Comparison of ENCODE assay signal across 8 cellular contexts in the genomic region with DNA sequence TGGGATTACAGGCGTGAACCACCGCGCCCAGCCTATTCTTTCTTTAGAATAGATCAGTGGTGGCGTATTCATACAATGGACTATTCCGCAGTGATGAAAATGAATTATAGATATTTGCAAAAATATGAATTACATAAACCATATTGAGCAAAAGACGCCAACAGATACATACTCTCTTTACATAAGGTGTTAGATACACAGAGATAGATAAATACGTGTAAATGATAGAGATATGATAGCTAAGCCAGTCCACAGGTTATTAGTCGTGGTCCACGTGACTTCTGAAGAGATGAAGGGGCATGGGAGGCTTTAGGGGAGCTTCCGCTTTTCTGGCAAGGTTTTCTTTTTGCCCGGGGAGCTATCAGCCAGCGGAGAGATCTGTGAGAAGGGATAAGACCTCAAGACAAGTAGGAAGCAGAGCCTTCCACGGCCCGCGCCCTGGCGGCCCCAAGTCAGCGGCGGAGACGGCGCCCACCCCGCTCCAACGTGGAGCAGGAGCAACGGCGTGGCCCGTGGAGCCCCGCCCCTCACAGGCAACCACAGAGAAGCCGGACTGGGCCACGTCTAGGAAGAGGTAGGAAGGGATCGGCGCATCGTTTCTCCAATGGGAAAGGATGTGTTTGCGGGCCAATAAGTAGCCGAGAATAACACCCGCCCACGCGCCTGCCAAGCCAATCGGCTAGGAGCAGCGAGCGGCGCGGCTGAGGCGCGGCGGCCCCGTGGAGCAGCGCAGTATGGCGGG. TPM values are rescaled to one million over a fixed set of nuclear protein-coding genes. Genes with fewer than 3 reads are reported as not detected.
DNase-seq lines count a peak whose midpoint lies in the region; ATAC-seq, FAIRE-seq and TF ChIP-seq lines count a peak whose summit lies in the region.

A gene (plus strand): TSS at position 704 of the 742 bp plus-strand sequence. CDS start 31 bp downstream, at position 735.

- no peaks in the 10 kb centered on the region for H3K4me1 ChIP-seq in Loucy (ENCODE audit: insufficient read depth, low read length, poor library complexity, severe bottlenecking)

- peak within 1 kb of the TSS; percentile 73 for H3K4me3 ChIP-seq in Loucy (ENCODE audit: low read length, poor library complexity, severe bottlenecking)

- TF ChIP-seq CTCF in Loucy (conservative IDR thresholded peaks at IDR 0.05; ENCODE audit: low read length): no peak

- H3K4me1 Mint-ChIP-seq in natural killer cell treated with Interleukin-12 subunit alpha and Interleukin-12 subunit beta and Interleukin-15 and Interleukin-18, amount 100 ng/mL, for 72 hours (ENCODE audit: low read depth in 2 of 2): peaks cover 5 to 11% of the 10 kb centered on the region in 2 donors

- DNase-seq in EL (peak; percentile 98), H54 (ENCODE audit: insufficient read length, low spot score) (peak; percentile 95), fibroblast of peridontal ligament (ENCODE audit: extremely low read depth) (peak; percentile 94)
- DNase-seq in activated T-helper 9 cell treated with anti-CD3 and anti-CD28 coated beads, Interleukin-2, amount 50 U/mL, for 16 hours (ENCODE audit: low read depth): peak; percentile 93
- peak; percentile 98 for DNase-seq in natural killer cell treated with Interleukin-12 subunit alpha and Interleukin-12 subunit beta and Interleukin-15 and Interleukin-18, amount 100 ng/mL, for 72 hours (ENCODE audit: low spot score)
- peak; percentile 99 for DNase-seq in stimulated activated naive CD8-positive, alpha-beta T cell treated with anti-CD3 and anti-CD28 coated beads, Interleukin-15, Interleukin-2, amounts not matched to agents 100 U/mL and 50 U/mL, for 24 hours

- H3K27me3 ChIP-seq in Loucy (ENCODE audit: insufficient read depth, low read length, poor library complexity, severe bottlenecking): no peaks in the 10 kb centered on the region

- H3K36me3 ChIP-seq in Loucy (ENCODE audit: insufficient read depth, low read length): 0 out of 2 replicates have a peak, but pooled peaks cover 3% of the 10 kb centered on the region

- H2AFZ ChIP-seq in Loucy (ENCODE audit: low read length): peak within 1 kb of the TSS; percentile 76

- TF ChIP-seq POLR2A in H54 (IDR thresholded peaks at IDR 0.05; ENCODE audit: low read depth, low read length) (peak; percentile 95), Raji (IDR thresholded peaks at IDR 0.05; ENCODE audit: insufficient read depth, low read depth, low read length) (peak; percentile 88)

- no peaks in the 10 kb centered on the region for H3K79me2 ChIP-seq in Loucy (ENCODE audit: insufficient read depth, low read length)

- H3K27me3 Mint-ChIP-seq in natural killer cell treated with Interleukin-12 subunit alpha and Interleukin-12 subunit beta and Interleukin-15 and Interleukin-18, amount 100 ng/mL, for 72 hours: no peaks in the 10 kb centered on the region

- no peaks in the 10 kb centered on the region for H3K9me3 Mint-ChIP-seq in natural killer cell treated with Interleukin-12 subunit alpha and Interleukin-12 subunit beta and Interleukin-15 and Interleukin-18, amount 100 ng/mL, for 72 hours

- no peaks in the 10 kb centered on the region for H3F3A ChIP-seq in Loucy (ENCODE audit: low read depth)

- H3K4me2 ChIP-seq in Loucy (ENCODE audit: low read depth, low read length, poor library complexity, severe bottlenecking): peak within 1 kb of the TSS; percentile 61

- H3K27ac Mint-ChIP-seq in natural killer cell treated with Interleukin-12 subunit alpha and Interleukin-12 subunit beta and Interleukin-15 and Interleukin-18, amount 100 ng/mL, for 72 hours: peak within 1 kb of the TSS; percentile 78 to 97

- peak; percentile 23 for FAIRE-seq in H54 (lab: Jason Lieb, UNC)

- peak; percentile 97 for ATAC-seq in natural killer cell treated with Interleukin-12 subunit alpha and Interleukin-12 subunit beta and Interleukin-15 and Interleukin-18, amount 100 ng/mL, for 72 hours
- ATAC-seq in stimulated activated naive CD8-positive, alpha-beta T cell treated with anti-CD3 and anti-CD28 coated beads, Interleukin-15, Interleukin-2, amounts not matched to agents 100 U/mL and 50 U/mL, for 24 hours: peak; percentile 98

- no peaks in the 10 kb centered on the region for H3K9me3 ChIP-seq in Loucy (ENCODE audit: insufficient read depth, low read depth, low read length)

- peak within 1 kb of the TSS; percentile 69 for H3K9ac ChIP-seq in Loucy (ENCODE audit: low read depth, low read length, poor library complexity, severe bottlenecking)

- peak within 1 kb of the TSS; percentile 94 for H3K4me3 Mint-ChIP-seq in natural killer cell treated with Interleukin-12 subunit alpha and Interleukin-12 subunit beta and Interleukin-15 and Interleukin-18, amount 100 ng/mL, for 72 hours

- H3K9me2 ChIP-seq in Loucy (replicated peaks; ENCODE audit: low read depth, low read length): no peaks in the 10 kb centered on the region

- H4K20me1 ChIP-seq in Loucy (ENCODE audit: insufficient read depth, low read length, poor library complexity, severe bottlenecking): no peaks in the 10 kb centered on the region

- peaks cover 3% of the 10 kb centered on the region for H3K36me3 Mint-ChIP-seq in natural killer cell treated with Interleukin-12 subunit alpha and Interleukin-12 subunit beta and Interleukin-15 and Interleukin-18, amount 100 ng/mL, for 72 hours

RNA-seq across cellular contexts. Expression of the gene that starts here (rescaled TPM):
- total RNA-seq in natural killer cell treated with Interleukin-12 subunit alpha and Interleukin-12 subunit beta and Interleukin-15 and Interleukin-18, amount 100 ng/mL, for 72 hours: 100 to 1,000 TPM in 1 of 2 donors, 10 to 100 TPM in 1; 63.9 to 116 TPM

Comparison
In these comparisons a context has a peak if more than half of its experiments do, and no peak if none do; other contexts are left out.
1. Peak in every context shown above with its lines: DNase-seq, ATAC-seq and H3K4me3 ChIP-seq.